In the genomic region with DNA sequence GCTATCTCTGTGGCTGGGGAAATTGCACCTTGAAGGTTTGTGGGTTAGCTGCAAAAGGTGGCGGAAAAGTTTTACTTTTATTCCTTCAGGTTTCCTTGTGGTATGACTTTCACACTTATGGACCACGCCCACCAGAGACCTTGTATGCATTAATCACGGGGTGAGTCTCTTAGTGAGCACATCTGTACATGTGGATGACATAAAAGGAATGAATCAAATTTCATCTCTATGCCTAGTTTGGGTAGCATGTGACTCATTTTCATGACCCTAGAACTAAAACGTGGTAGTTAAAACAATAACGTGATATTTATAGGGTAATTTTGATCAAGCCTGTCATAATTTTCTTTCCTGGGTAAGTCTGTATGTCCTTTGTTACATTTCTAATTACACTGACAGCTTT, we compare ENCODE assay signal across 18 cellular contexts.
DNase-seq lines count a peak whose midpoint lies in the region; ATAC-seq and TF ChIP-seq lines count a peak whose summit lies in the region.
"Had no signal": no experiment of that assay in that cellular context is flagged by ENCODE, and none has a peak within 500 bp of the region (broad histone marks: within the 10 kb centered on the region; RNA-seq: fewer than 3 reads in every experiment).

No MANE protein-coding gene starts in this region.

- H3K27ac ChIP-seq in RWPE2 (ENCODE audit: poor library complexity, severe bottlenecking) (no peak overlapping the region), coronary artery (no peak overlapping the region)
- H3K27ac ChIP-seq: body of pancreas, HL-60, right atrium auricular region, tibial artery, VCaP had no signal

- TF ChIP-seq CTCF in RWPE2 (IDR thresholded peaks at IDR 0.05; ENCODE audit: poor library complexity, severe bottlenecking) (no peak), coronary artery (IDR thresholded peaks at IDR 0.05) (no peak)

- no peaks in the 10 kb centered on the region for H3K9me3 ChIP-seq in RWPE2 (ENCODE audit: severe bottlenecking)
- H3K9me3 ChIP-seq: body of pancreas, right atrium auricular region, tibial artery had no signal

- no peak overlapping the region for H3K4me3 ChIP-seq in RWPE2 (ENCODE audit: severe bottlenecking)
- H3K4me3 ChIP-seq in coronary artery = no peak overlapping the region
- H3K4me3 ChIP-seq: body of pancreas, right atrium auricular region, tibial artery had no signal

- ATAC-seq in RWPE2 (ENCODE audit: low read depth) (peak; percentile 89), esophagus mucosa (peak; percentile 64), GM21526 (IDR thresholded peaks at IDR 0.05; ENCODE audit: low FRiP score, unreplicated experiment) (no peak), HG03175 (IDR thresholded peaks at IDR 0.05; ENCODE audit: unreplicated experiment) (no peak)
- ATAC-seq: body of pancreas; stimulated activated naive B cell treated with anti-CD40 and anti-IgM and Interleukin-4, amounts not matched to agents 10 μg/mL and 1 μg/mL and 100 μg/mL, for 72 hours had no signal

- H3K4me1 ChIP-seq in RWPE2 (ENCODE audit: insufficient read depth, poor library complexity, severe bottlenecking) = peaks cover 9% of the 10 kb centered on the region
- H3K4me1 ChIP-seq: body of pancreas, right atrium auricular region, tibial artery had no signal

- DNase-seq in stimulated activated CD4-positive, alpha-beta T cell treated with anti-CD3 and anti-CD28 coated beads, Interleukin-1b, Interleukin-23, amount 100 ng/mL, for 48 hours = peak; percentile 20
- DNase-seq in stimulated activated CD4-positive, alpha-beta T cell treated with anti-CD3 and anti-CD28 coated beads, Interleukin-4, amount 100 ng/mL, for 1 hour = no peak
- no peak for DNase-seq in RWPE2 (ENCODE audit: low spot score)
- no peak for DNase-seq in coronary artery (ENCODE audit: low spot score)
- DNase-seq in NOMO-1 treated with dmso at 0.1 percent for 144 hours (lab: John Stamatoyannopoulos, UW; ENCODE audit: unreplicated experiment) = no peak
- DNase-seq: activated CD4-positive, alpha-beta memory T cell treated with anti-CD3 and anti-CD28 coated beads for 36 hours; activated T-cell treated with anti-CD3 and anti-CD28 coated beads, Interleukin-2, amount 50 U/mL, for 72 hours; body of pancreas; HFFc6; NCI-H774; stimulated activated naive B cell treated with anti-CD40 and anti-IgM and Interleukin-4, amounts not matched to agents 10 μg/mL and 1 μg/mL and 100 μg/mL, for 72 hours; tibial artery had no signal

- H3K36me3 ChIP-seq in RWPE2 (ENCODE audit: low read depth) = no peaks in the 10 kb centered on the region
- H3K36me3 ChIP-seq: right atrium auricular region, tibial artery had no signal

- H3K27me3 ChIP-seq in RWPE2 (ENCODE audit: insufficient read depth, poor library complexity, severe bottlenecking) = no peaks in the 10 kb centered on the region
- H3K27me3 ChIP-seq: body of pancreas, right atrium auricular region, tibial artery had no signal

Comparison
In these comparisons a context has a peak if more than half of its experiments do, and no peak if none do; other contexts are left out.
1. ATAC-seq: peak in RWPE2 (single experiment) and esophagus mucosa (single experiment); none in GM21526 (single experiment) and HG03175 (single experiment).